In the genomic region with DNA sequence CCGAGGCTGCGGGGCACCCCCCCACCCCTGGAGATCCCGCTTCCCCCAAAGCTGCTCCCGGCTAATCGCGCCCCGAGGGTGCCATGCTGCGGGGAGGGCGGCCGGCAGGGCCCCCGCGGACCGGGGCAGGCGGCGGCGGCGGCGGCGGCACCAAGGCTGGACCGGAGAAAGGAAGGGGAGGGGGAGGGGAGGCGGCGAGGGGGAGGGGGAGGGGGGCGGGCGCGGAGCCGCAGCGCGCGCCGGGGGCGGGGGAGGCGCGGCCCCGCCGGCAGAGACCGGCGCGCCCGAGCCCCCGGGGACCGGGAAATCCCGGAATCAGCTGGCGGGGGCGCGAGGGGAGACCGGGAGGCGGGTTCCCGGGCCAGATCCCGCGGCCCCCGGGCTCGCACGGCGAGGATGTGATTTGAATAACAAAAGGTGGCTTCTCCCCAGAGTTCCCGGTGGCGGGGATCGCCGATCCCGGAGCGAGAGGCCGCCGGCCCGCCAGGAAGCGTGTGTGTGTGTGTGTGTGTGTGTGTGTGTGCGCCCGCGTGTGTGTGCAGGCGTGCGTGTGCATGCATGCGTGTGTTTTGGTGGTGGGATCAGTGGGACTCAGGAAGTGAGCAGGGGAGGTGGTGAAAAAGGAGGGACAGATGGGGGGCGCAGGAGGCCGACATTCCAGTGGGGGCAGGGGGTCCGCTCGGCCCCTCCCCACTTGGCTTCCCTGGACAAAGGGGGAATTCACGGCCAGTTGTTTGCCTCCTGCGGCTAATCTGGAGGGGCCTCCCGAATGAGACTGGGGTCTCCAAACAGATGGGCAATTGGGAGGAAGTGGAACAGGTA, we compare ENCODE assay signal across 8 cellular contexts.
DNase-seq lines count a peak whose midpoint lies in the region; ATAC-seq and TF ChIP-seq lines count a peak whose summit lies in the region.

No MANE protein-coding gene starts in this region.

- H3K27me3 ChIP-seq in Caco-2 (replicated peaks; ENCODE audit: control insufficient read depth, insufficient read depth, low read length), result no peaks in the 10 kb centered on the region
- no peaks in the 10 kb centered on the region for H3K27me3 ChIP-seq in WERI-Rb-1 (ENCODE audit: insufficient read depth, low read depth, severe bottlenecking)

- H3K4me3 ChIP-seq in Caco-2 (ENCODE audit: low read depth, low read length) (peak overlapping the region; percentile 56), WERI-Rb-1 (ENCODE audit: low read depth, low read length) (peak overlapping the region; percentile 70)
- peak overlapping the region; percentile 48 for H3K4me3 ChIP-seq in Jurkat, Clone E6-1 (ENCODE audit: low read length)

- ATAC-seq in GM18867 (IDR thresholded peaks at IDR 0.05; ENCODE audit: unreplicated experiment), result no peak
- no peak for ATAC-seq in HG03045 (IDR thresholded peaks at IDR 0.05; ENCODE audit: unreplicated experiment)

- H3K36me3 ChIP-seq in Caco-2 (ENCODE audit: control insufficient read depth, insufficient read depth, low read length) (no peaks in the 10 kb centered on the region), WERI-Rb-1 (no peaks in the 10 kb centered on the region; the same call in 1 of the 2 replicates)

- no peaks in the 10 kb centered on the region for H3K36me3 Mint-ChIP-seq in Caco-2 (ENCODE audit: insufficient read depth, unreplicated experiment)

- POLR2A ChIA-PET in Caco-2 (lab: Charles Lee), result no interaction called here

- TF ChIP-seq CTCF in Caco-2 (IDR thresholded peaks at IDR 0.05; ENCODE audit: insufficient read depth in 1 of 2, low read depth in 1 of 2, low read length in 1 of 2, severe bottlenecking in 1 of 2, unreplicated experiment in 1 of 2), result no peak
- no peak for TF ChIP-seq CTCF in WERI-Rb-1 (IDR thresholded peaks at IDR 0.05; ENCODE audit: low read depth, low read length)

- peak overlapping the region; percentile 97 for H3K4me3 Mint-ChIP-seq in Caco-2 (ENCODE audit: unreplicated experiment)

- H3K27ac Mint-ChIP-seq in Caco-2 (ENCODE audit: unreplicated experiment), result peak overlapping the region; percentile 94

- peak overlapping the region; percentile 96 for H3K27ac ChIP-seq in WERI-Rb-1

- H3K9me3 Mint-ChIP-seq in Caco-2 (ENCODE audit: unreplicated experiment), result no peaks in the 10 kb centered on the region

- peak; percentile 48 to 75 for DNase-seq in Caco-2
- DNase-seq in Jurkat, Clone E6-1 (ENCODE audit: low read depth, low spot score), result no peak
- peak; percentile 65 for DNase-seq in WERI-Rb-1
- DNase-seq in cerebellar cortex (ENCODE audit: low spot score), result peak; percentile 18
- DNase-seq in left kidney (ENCODE audit: low read depth, low spot score), result peak; percentile 87
- DNase-seq in stimulated activated CD4-positive, alpha-beta T cell treated with anti-CD3 and anti-CD28 coated beads, Interleukin-2, amount 100 ng/mL, for 4 hours (ENCODE audit: low read depth), result peak; percentile 9

- H3K4me1 Mint-ChIP-seq in Caco-2 (ENCODE audit: low read depth, unreplicated experiment), result peaks cover 15% of the 10 kb centered on the region

- intact Hi-C loops in Caco-2 (cut with micrococcal nuclease; ENCODE audit: unreplicated experiment), result no loop called here

- H3K9me3 ChIP-seq in Caco-2, result no peaks in the 10 kb centered on the region
- H3K9me3 ChIP-seq in WERI-Rb-1 (ENCODE audit: severe bottlenecking), result peaks cover 9% of the 10 kb centered on the region

- no TSS peak for BruUV-seq in Caco-2 (replicated peaks; lab: Mats Ljungman, UMichigan)

- H3K4me1 ChIP-seq in Caco-2, result no peaks in the 10 kb centered on the region; the same call in 1 of the 2 replicates

- H3K27me3 Mint-ChIP-seq in Caco-2 (ENCODE audit: insufficient read depth, unreplicated experiment), result no peaks in the 10 kb centered on the region

- CTCF ChIA-PET in Caco-2 (lab: Charles Lee), result interaction anchor here (1.1 kb wide), 1 partner anchor 111 kb away, joined by 3 read pairs; no protein-coding TSS in a partner anchor
